ENCODE assay signal across 30 cellular contexts in the genomic region with DNA sequence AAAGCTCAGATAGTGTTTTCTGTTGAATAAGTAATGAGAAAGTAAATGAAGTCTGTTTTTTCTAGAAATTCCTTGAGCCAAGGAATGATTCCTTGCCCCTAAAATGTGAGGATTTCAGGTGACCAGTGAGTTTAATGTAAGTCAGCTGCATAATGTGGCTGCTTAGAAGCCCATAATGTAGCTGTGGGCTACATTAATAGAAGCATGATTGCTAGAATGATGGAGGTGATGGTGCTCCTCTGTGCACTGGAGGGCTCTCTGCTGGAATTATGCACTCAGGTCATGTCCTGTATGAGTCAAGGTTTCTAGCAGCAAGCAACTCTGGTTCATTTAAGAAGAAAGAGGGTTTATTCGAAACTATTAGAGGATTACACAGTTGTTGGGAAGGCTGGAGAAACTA.
"Had no signal": no experiment of that assay in that cellular context is flagged by ENCODE, and none has a peak within 500 bp of the region (broad histone marks: within the 10 kb centered on the region; RNA-seq: fewer than 3 reads in every experiment).

No MANE protein-coding gene starts in this region.

- H3K4me3 Mint-ChIP-seq: activated CD4-positive, alpha-beta memory T cell treated with anti-CD3 and anti-CD28 coated beads for 36 hours; activated CD4-positive, alpha-beta T cell treated with anti-CD3 and anti-CD28 coated beads for 36 hours; activated CD4-positive, alpha-beta T cell treated with anti-CD3 and anti-CD28 coated beads, Interleukin-2, amount 10 ng/mL, durations not matched to agents 24 days and 14 days; activated CD8-positive, alpha-beta T cell treated with anti-CD3 and anti-CD28 coated beads, Interleukin-2, amount 10 ng/mL, durations not matched to agents 7 days and 5 days; activated naive CD4-positive, alpha-beta T cell treated with anti-CD3 and anti-CD28 coated beads, Interleukin-2, amount 10 ng/mL, durations not matched to agents 7 days and 5 days; activated naive CD8-positive, alpha-beta T cell treated with anti-CD3 and anti-CD28 coated beads, Interleukin-2, amount 10 ng/mL, durations not matched to agents 7 days and 5 days; activated T-cell treated with anti-CD3 and anti-CD28 coated beads, Interleukin-2, amount 50 U/mL, for 24 hours; activated T-cell treated with anti-CD3 and anti-CD28 coated beads, Interleukin-2, amount 50 U/mL, for 72 hours; brain had no signal

- H3K36me3 Mint-ChIP-seq: activated CD4-positive, alpha-beta memory T cell treated with anti-CD3 and anti-CD28 coated beads for 36 hours; activated naive CD4-positive, alpha-beta T cell treated with anti-CD3 and anti-CD28 coated beads, Interleukin-2, amount 10 ng/mL, durations not matched to agents 7 days and 5 days; activated naive CD4-positive, alpha-beta T cell treated with anti-CD3 and anti-CD28 coated beads, Interleukin-2, amount 50 U/mL, for 72 hours; activated naive CD8-positive, alpha-beta T cell treated with anti-CD3 and anti-CD28 coated beads, Interleukin-2, amount 10 ng/mL, durations not matched to agents 7 days and 5 days; brain had no signal

- H3K9me3 ChIP-seq: ascending aorta, breast epithelium, colonic mucosa, esophagus muscularis mucosa, gastrocnemius medialis, heart left ventricle had no signal

- H3K36me3 ChIP-seq: ascending aorta, breast epithelium, cardiac muscle cell, colonic mucosa, esophagus muscularis mucosa, gastrocnemius medialis, heart left ventricle had no signal

- DNase-seq: activated CD4-positive, alpha-beta memory T cell treated with anti-CD3 and anti-CD28 coated beads for 36 hours; activated CD4-positive, alpha-beta T cell treated with anti-CD3 and anti-CD28 coated beads for 36 hours; activated CD4-positive, alpha-beta T cell treated with anti-CD3 and anti-CD28 coated beads, Interleukin-2, amount 10 ng/mL, durations not matched to agents 24 days and 14 days; activated CD4-positive, CD25-positive, alpha-beta regulatory T cell; activated CD4-positive, CD25-positive, alpha-beta regulatory T cell treated with anti-CD3 and anti-CD28 coated beads, Interleukin-2, amount 50 U/mL, for 72 hours; activated CD8-positive, alpha-beta memory T cell treated with anti-CD3 and anti-CD28 coated beads, Interleukin-2, amount 50 U/mL, for 48 hours; activated CD8-positive, alpha-beta T cell treated with anti-CD3 and anti-CD28 coated beads, Interleukin-2, amount 10 ng/mL, durations not matched to agents 7 days and 5 days; activated gamma-delta T cell; activated naive CD4-positive, alpha-beta T cell; activated naive CD4-positive, alpha-beta T cell treated with anti-CD3 and anti-CD28 coated beads, Interleukin-2, amount 10 ng/mL, durations not matched to agents 7 days and 5 days; activated naive CD8-positive, alpha-beta T cell treated with anti-CD3 and anti-CD28 coated beads, Interleukin-2, amount 10 ng/mL, durations not matched to agents 7 days and 5 days; activated T-cell treated with anti-CD3 and anti-CD28 coated beads for 4 hours; activated T-cell treated with anti-CD3 and anti-CD28 coated beads, Interleukin-2, amount 50 U/mL, for 24 hours; activated T-cell treated with anti-CD3 and anti-CD28 coated beads, Interleukin-2, amount 50 U/mL, for 72 hours; central memory CD4-positive, alpha-beta T cell; cerebellar nuclear complex; colonic mucosa; effector CD8-positive, alpha-beta T cell; erythroblast; foreskin keratinocyte; gastrocnemius medialis; glutamatergic neuron; heart left ventricle; T-helper 2 cell had no signal

- H3K9me3 Mint-ChIP-seq: activated CD4-positive, alpha-beta memory T cell treated with anti-CD3 and anti-CD28 coated beads for 36 hours; activated CD4-positive, alpha-beta T cell treated with anti-CD3 and anti-CD28 coated beads, Interleukin-2, amount 10 ng/mL, durations not matched to agents 24 days and 14 days; activated naive CD4-positive, alpha-beta T cell treated with anti-CD3 and anti-CD28 coated beads, Interleukin-2, amount 10 ng/mL, durations not matched to agents 7 days and 5 days; activated naive CD8-positive, alpha-beta T cell treated with anti-CD3 and anti-CD28 coated beads, Interleukin-2, amount 10 ng/mL, durations not matched to agents 7 days and 5 days; activated T-cell treated with anti-CD3 and anti-CD28 coated beads, Interleukin-2, amount 50 U/mL, for 24 hours; activated T-cell treated with anti-CD3 and anti-CD28 coated beads, Interleukin-2, amount 50 U/mL, for 72 hours had no signal

- H3K27ac ChIP-seq: ascending aorta, breast epithelium, cardiac muscle cell, colonic mucosa, esophagus muscularis mucosa, foreskin keratinocyte, gastrocnemius medialis, heart left ventricle had no signal

- H3K4me3 ChIP-seq: ascending aorta, breast epithelium, cardiac muscle cell, colonic mucosa, esophagus muscularis mucosa, gastrocnemius medialis, heart left ventricle had no signal

- H3K27me3 ChIP-seq: cardiac muscle cell had no signal

- H3K4me1 ChIP-seq: ascending aorta, breast epithelium, colonic mucosa, esophagus muscularis mucosa, foreskin keratinocyte, gastrocnemius medialis had no signal

- ATAC-seq: activated CD4-positive, alpha-beta T cell treated with anti-CD3 and anti-CD28 coated beads for 36 hours; activated CD8-positive, alpha-beta T cell treated with anti-CD3 and anti-CD28 coated beads, Interleukin-2, amount 10 ng/mL, durations not matched to agents 7 days and 5 days; activated naive CD4-positive, alpha-beta T cell treated with anti-CD3 and anti-CD28 coated beads, Interleukin-2, amount 50 U/mL, for 72 hours; activated T-cell treated with anti-CD3 and anti-CD28 coated beads, Interleukin-2, amount 50 U/mL, for 72 hours; foreskin keratinocyte; gastrocnemius medialis; heart left ventricle had no signal

- H3K27ac Mint-ChIP-seq: activated CD4-positive, alpha-beta memory T cell treated with anti-CD3 and anti-CD28 coated beads for 36 hours; activated CD4-positive, alpha-beta T cell treated with anti-CD3 and anti-CD28 coated beads for 36 hours; activated CD4-positive, alpha-beta T cell treated with anti-CD3 and anti-CD28 coated beads, Interleukin-2, amount 10 ng/mL, durations not matched to agents 24 days and 14 days; activated CD8-positive, alpha-beta T cell treated with anti-CD3 and anti-CD28 coated beads, Interleukin-2, amount 10 ng/mL, durations not matched to agents 7 days and 5 days; activated naive CD4-positive, alpha-beta T cell treated with anti-CD3 and anti-CD28 coated beads, Interleukin-2, amount 10 ng/mL, durations not matched to agents 7 days and 5 days; activated naive CD4-positive, alpha-beta T cell treated with anti-CD3 and anti-CD28 coated beads, Interleukin-2, amount 50 U/mL, for 72 hours; activated naive CD8-positive, alpha-beta T cell treated with anti-CD3 and anti-CD28 coated beads, Interleukin-2, amount 10 ng/mL, durations not matched to agents 7 days and 5 days; activated T-cell treated with anti-CD3 and anti-CD28 coated beads, Interleukin-2, amount 50 U/mL, for 24 hours; activated T-cell treated with anti-CD3 and anti-CD28 coated beads, Interleukin-2, amount 50 U/mL, for 72 hours; brain had no signal
